In the genomic region with DNA sequence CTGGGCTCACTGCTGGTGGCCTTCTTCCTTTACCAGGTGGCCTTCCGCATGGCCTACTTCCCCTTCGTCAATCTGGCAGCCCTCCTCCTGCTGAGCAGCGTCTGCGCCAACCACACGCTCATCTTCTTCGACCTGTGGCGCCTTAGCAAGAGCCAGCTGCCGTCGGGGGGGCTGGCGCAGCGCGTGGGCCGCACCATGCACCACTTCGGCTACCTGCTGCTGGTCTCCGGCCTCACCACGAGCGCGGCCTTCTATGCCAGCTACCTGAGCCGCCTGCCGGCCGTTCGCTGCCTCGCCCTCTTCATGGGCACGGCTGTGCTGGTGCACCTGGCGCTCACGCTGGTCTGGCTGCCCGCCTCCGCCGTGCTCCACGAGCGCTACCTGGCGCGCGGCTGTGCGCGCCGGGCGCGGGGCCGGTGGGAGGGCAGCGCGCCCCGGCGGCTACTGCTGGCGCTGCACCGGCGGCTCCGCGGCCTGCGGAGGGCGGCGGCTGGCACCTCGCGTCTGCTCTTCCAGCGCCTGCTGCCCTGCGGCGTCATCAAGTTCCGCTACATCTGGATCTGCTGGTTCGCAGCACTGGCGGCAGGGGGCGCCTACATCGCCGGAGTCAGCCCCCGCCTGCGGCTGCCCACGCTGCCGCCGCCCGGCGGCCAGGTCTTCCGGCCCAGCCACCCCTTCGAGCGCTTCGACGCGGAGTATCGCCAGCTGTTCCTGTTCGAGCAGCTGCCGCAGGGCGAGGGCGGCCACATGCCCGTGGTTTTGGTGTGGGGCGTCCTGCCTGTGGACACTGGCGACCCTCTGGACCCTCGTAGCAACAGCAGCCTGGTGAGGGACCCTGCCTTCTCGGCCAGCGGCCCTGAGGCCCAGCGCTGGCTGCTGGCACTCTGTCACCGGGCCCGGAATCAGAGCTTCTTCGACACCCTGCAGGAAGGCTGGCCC, we compare ENCODE assay signal across 8 cellular contexts.
A peak's percentile ranks its signal among the peaks of the same experiment; 100 is the strongest.
DNase-seq lines count a peak whose midpoint lies in the region; ATAC-seq and TF ChIP-seq lines count a peak whose summit lies in the region.

No MANE protein-coding gene starts in this region.

- H3K4me3 ChIP-seq in GM12875 (ENCODE audit: low read depth, low read length) (peak overlapping the region; percentile 33), choroid plexus epithelial cell (ENCODE audit: low read depth, low read length) (peak overlapping the region; percentile 42)

- ATAC-seq in HG02798 (IDR thresholded peaks at IDR 0.05; ENCODE audit: poor library complexity, unreplicated experiment) = peak; percentile 86

- TF ChIP-seq CTCF in GM12875 (IDR thresholded peaks at IDR 0.05; ENCODE audit: borderline replicate concordance, insufficient read depth, low read depth, low read length) (peak; percentile 89), choroid plexus epithelial cell (conservative IDR thresholded peaks at IDR 0.05; ENCODE audit: low read depth, low read length) (peak; percentile 67)

- DNase-seq in NCI-H187 treated with DMSO at 0.1 percent for 48 hours (lab: John Stamatoyannopoulos, UW) (peak; percentile 22), choroid plexus epithelial cell (ENCODE audit: low read depth) (peak; percentile 87), left kidney (ENCODE audit: low read depth, low spot score) (peak; percentile 96), NCI-H2196 treated with DMSO at 0.1 percent for 48 hours (lab: John Stamatoyannopoulos, UW; ENCODE audit: unreplicated experiment) (no peak)
- peak; percentile 79 for DNase-seq in activated CD4-positive, alpha-beta T cell treated with anti-CD3 and anti-CD28 coated beads for 1 hour
- DNase-seq in stimulated activated CD4-positive, alpha-beta T cell treated with anti-CD3 and anti-CD28 coated beads, Interleukin-1b, Interleukin-23, amount 100 ng/mL, for 4 hours (ENCODE audit: low read depth in 2 of 2) = peak; percentile 79 to 80
